13 cellular contexts compared by ENCODE assay signal in genomic region chr1:154952664-154953063, GRCh38. TPM values are rescaled to one million over a fixed set of nuclear protein-coding genes. Genes with fewer than 3 reads are reported as not detected.
DNase-seq lines count a peak whose midpoint lies in the region; ATAC-seq and TF ChIP-seq lines count a peak whose summit lies in the region.
"Had no signal": no experiment of that assay in that cellular context is flagged by ENCODE, and none has a peak within 500 bp of the region (broad histone marks: within the 10 kb centered on the region; RNA-seq: fewer than 3 reads in every experiment).

No MANE protein-coding gene starts in this region.

- H2BK15ac ChIP-seq in H9 (ENCODE audit: low read depth, low read length), result no peak overlapping the region

- H2BK12ac ChIP-seq in H9 (ENCODE audit: insufficient read length, low read depth, low read length), result no peak overlapping the region

- H2AK5ac ChIP-seq in H9 (ENCODE audit: insufficient read length, low read length), result no peak overlapping the region

- no peak overlapping the region for H4K8ac ChIP-seq in H9 (replicated peaks; ENCODE audit: insufficient read length, low read depth, low read length)

- H3K23ac ChIP-seq in H9 (ENCODE audit: insufficient read length, low read depth, low read length), result no peak overlapping the region

- H3K9me3 Mint-ChIP-seq in H9 (no peaks in the 10 kb centered on the region), T-cell (no peaks in the 10 kb centered on the region), progenitor cell of endocrine pancreas (ENCODE audit: low read depth) (no peaks in the 10 kb centered on the region), osteocyte (ENCODE audit: unreplicated experiment) (no peaks in the 10 kb centered on the region)
- H3K9me3 Mint-ChIP-seq in dendritic cell treated with granulocyte-macrophage colony-stimulating factor and Interleukin-4, amounts not matched to agents 40 ng/mL and 50 ng/mL, for 4 days, result no peaks in the 10 kb centered on the region

- no peak overlapping the region for H2AFZ ChIP-seq in H9 (ENCODE audit: low read length)

- POLR2A ChIA-PET in T-cell (lab: Charles Lee), result interaction anchor here (0.5 to 1.6 kb wide), 4 partner anchors 9 to 1781 kb away, joined by 3 to 6 read pairs (median 4); partner anchors contain the start of gene CKS1B (in 1 of the 2)

- no peak overlapping the region for H3K27ac ChIP-seq in H9 (ENCODE audit: insufficient read length, low read depth, low read length)
- H3K27ac ChIP-seq: suprapubic skin had no signal

- peaks cover 2 to 10% (median 9%) of the 10 kb centered on the region in 3 experiments; a peak in 6 of 7 replicates for H3K36me3 Mint-ChIP-seq in H9 (ENCODE audit: insufficient read depth in 1 of 3, low read depth in 3 of 3)
- H3K36me3 Mint-ChIP-seq in T-cell, result peaks cover 28% of the 10 kb centered on the region
- peaks cover 61% of the 10 kb centered on the region for H3K36me3 Mint-ChIP-seq in dendritic cell treated with granulocyte-macrophage colony-stimulating factor and Interleukin-4, amounts not matched to agents 40 ng/mL and 50 ng/mL, for 4 days (ENCODE audit: low read depth)
- peaks cover 5% of the 10 kb centered on the region for H3K36me3 Mint-ChIP-seq in progenitor cell of endocrine pancreas (ENCODE audit: insufficient read depth)
- peaks cover 14% of the 10 kb centered on the region for H3K36me3 Mint-ChIP-seq in osteocyte (ENCODE audit: unreplicated experiment)

- no peaks in the 10 kb centered on the region for H3K79me2 ChIP-seq in H9 (ENCODE audit: insufficient read depth, low read length)

- H4K91ac ChIP-seq in H9 (ENCODE audit: insufficient read length, low read depth, low read length), result no peak overlapping the region

- no peak overlapping the region for H2BK120ac ChIP-seq in H9 (ENCODE audit: low read depth, low read length, poor library complexity, severe bottlenecking)

- no peak overlapping the region for H3K18ac ChIP-seq in H9 (ENCODE audit: insufficient read length, low read depth, low read length)

- no peak overlapping the region for H3K9ac ChIP-seq in H9 (ENCODE audit: extremely low read depth, insufficient read length, low read length)

- H2BK5ac ChIP-seq in H9 (ENCODE audit: insufficient read length, low read length), result no peak overlapping the region

- H3K4me1 ChIP-seq in H9 (ENCODE audit: insufficient read depth, low read length), result peaks cover 4% of the 10 kb centered on the region; the same call in 1 of the 2 replicates

- no peaks in the 10 kb centered on the region for H3K27me3 ChIP-seq in H9 (ENCODE audit: insufficient read depth, low read length)
- H3K27me3 ChIP-seq: sigmoid colon, suprapubic skin had no signal

- H3K79me1 ChIP-seq in H9 (ENCODE audit: insufficient read depth, low read depth, low read length, poor library complexity, severe bottlenecking), result no peaks in the 10 kb centered on the region

- CTCF ChIA-PET in T-cell (lab: Charles Lee), result interaction anchor here (0.6 to 1.6 kb wide), 5 partner anchors 15 to 65 kb away, joined by 3 to 6 read pairs (median 4); partner anchors contain the start of genes FLAD1 (in 1 of the 2) and PMVK (in 1 of the 2)

- DNase-seq in H9 (no peak), T-cell (no peak), progenitor cell of endocrine pancreas (ENCODE audit: low spot score, unreplicated experiment) (no peak), osteocyte (ENCODE audit: extremely low spot score, unreplicated experiment) (no peak), Kasumi-1 (lab: John Stamatoyannopoulos, UW) (no peak)
- no peak for DNase-seq in stimulated activated CD4-positive, alpha-beta T cell treated with anti-CD3 and anti-CD28 coated beads, Interleukin-4, amount 100 ng/mL, for 1 hour
- DNase-seq: amygdala, COR-L47, NCI-H1048, sigmoid colon, SW 1271 had no signal

- H4K5ac ChIP-seq in H9 (ENCODE audit: insufficient read length, low read depth, low read length), result no peak overlapping the region

- H3K4ac ChIP-seq in H9 (ENCODE audit: low read depth, low read length), result no peak overlapping the region

- no peaks in the 10 kb centered on the region for H4K20me1 ChIP-seq in H9 (ENCODE audit: control insufficient read depth, insufficient read depth, insufficient read length)

- no peaks in the 10 kb centered on the region for H3K9me3 ChIP-seq in H9 (ENCODE audit: control insufficient read depth, low read depth, low read length)
- H3K9me3 ChIP-seq: sigmoid colon, suprapubic skin had no signal

- intact Hi-C loops in dendritic cell treated with granulocyte-macrophage colony-stimulating factor and Interleukin-4, amounts not matched to agents 40 ng/mL and 50 ng/mL, for 4 days (cut with micrococcal nuclease), result no loop called here

- H3K4me1 Mint-ChIP-seq in H9 (peaks cover 44 to 48% of the 10 kb centered on the region in 2 experiments), T-cell (peaks cover 71 to 82% (median 72%) of the 10 kb centered on the region in 3 donors), progenitor cell of endocrine pancreas (ENCODE audit: low read depth) (peaks cover 35% of the 10 kb centered on the region), osteocyte (ENCODE audit: unreplicated experiment) (peaks cover 44% of the 10 kb centered on the region)
- peaks cover 63% of the 10 kb centered on the region for H3K4me1 Mint-ChIP-seq in dendritic cell treated with granulocyte-macrophage colony-stimulating factor and Interleukin-4, amounts not matched to agents 40 ng/mL and 50 ng/mL, for 4 days (ENCODE audit: low read depth)

- no CpG with 5 or more reads among the region's 6 CpGs for WGBS in H9 (ENCODE audit: extremely low coverage, insufficient read length, low lambda C conversion rate)

- no peak for ATAC-seq in T-cell (replicated peaks in 1 of 4)

- no peaks in the 10 kb centered on the region for H3K27me3 Mint-ChIP-seq in H9 (ENCODE audit: low read depth)
- no peaks in the 10 kb centered on the region for H3K27me3 Mint-ChIP-seq in T-cell
- no peaks in the 10 kb centered on the region for H3K27me3 Mint-ChIP-seq in dendritic cell treated with granulocyte-macrophage colony-stimulating factor and Interleukin-4, amounts not matched to agents 40 ng/mL and 50 ng/mL, for 4 days
- H3K27me3 Mint-ChIP-seq in progenitor cell of endocrine pancreas, result no peaks in the 10 kb centered on the region
- no peaks in the 10 kb centered on the region for H3K27me3 Mint-ChIP-seq in osteocyte (ENCODE audit: unreplicated experiment)

- H3K56ac ChIP-seq in H9 (ENCODE audit: insufficient read length, low read depth, low read length), result no peak overlapping the region

- H3K27ac Mint-ChIP-seq in H9 (peak overlapping the region in 2 of 3 experiments; percentile 7 to 59; a peak in 1 of 7 replicates), T-cell (peak overlapping the region; percentile 100), progenitor cell of endocrine pancreas (peak overlapping the region; percentile 78), osteocyte (ENCODE audit: unreplicated experiment) (no peak overlapping the region)
- H3K27ac Mint-ChIP-seq in dendritic cell treated with granulocyte-macrophage colony-stimulating factor and Interleukin-4, amounts not matched to agents 40 ng/mL and 50 ng/mL, for 4 days, result peak overlapping the region; percentile 72

- TF ChIP-seq CTCF in H9 (conservative IDR thresholded peaks at IDR 0.05), result no peak
- TF ChIP-seq CTCF in progenitor cell of endocrine pancreas (IDR thresholded peaks at IDR 0.05; ENCODE audit: unreplicated experiment), result no peak
- no peak for TF ChIP-seq CTCF in osteocyte (IDR thresholded peaks at IDR 0.05)

- H3K4me3 Mint-ChIP-seq in H9 (no peak overlapping the region), T-cell (peak overlapping the region; percentile 95 to 100 (median 97)), progenitor cell of endocrine pancreas (ENCODE audit: low read depth) (no peak overlapping the region), osteocyte (ENCODE audit: unreplicated experiment) (no peak overlapping the region)
- no peak overlapping the region for H3K4me3 Mint-ChIP-seq in dendritic cell treated with granulocyte-macrophage colony-stimulating factor and Interleukin-4, amounts not matched to agents 40 ng/mL and 50 ng/mL, for 4 days

- H3T11ph ChIP-seq in H9 (ENCODE audit: low read length), result no peak overlapping the region

- H3K14ac ChIP-seq in H9 (ENCODE audit: insufficient read depth, low read length), result no peak overlapping the region

- H3K4me2 ChIP-seq in H9 (ENCODE audit: insufficient read depth, insufficient read length, low read length), result no peak overlapping the region

- peaks cover 16% of the 10 kb centered on the region for H3K23me2 ChIP-seq in H9 (ENCODE audit: insufficient read length, low read depth, low read length, poor library complexity, severe bottlenecking)

- no peak overlapping the region for H2BK20ac ChIP-seq in H9 (ENCODE audit: low read depth, low read length, poor library complexity, severe bottlenecking)

RNA-seq across cellular contexts. Expression of gene PBXIP1, which starts 3.2 kb away (rescaled TPM):
- total RNA-seq in H9 (2021) (21.6 and 22.5 TPM in 2 replicates), T-cell (100 to 1,000 TPM; 299 to 450 (median 328) TPM), progenitor cell of endocrine pancreas (69.1 and 69.5 TPM in 2 replicates), osteocyte (90.1 and 92.6 TPM in 2 replicates)

RNA-seq across cellular contexts. Expression of gene PYGO2, which starts 8.9 kb away (rescaled TPM):
- 38.7 and 39.5 TPM in 2 replicates for total RNA-seq in H9 (2021)
- total RNA-seq in T-cell, result 10 to 100 TPM; 36.0 to 70.8 (median 68.5) TPM
- 49.1 and 52.7 TPM in 2 replicates for total RNA-seq in progenitor cell of endocrine pancreas
- total RNA-seq in osteocyte, result 29.2 and 30.4 TPM in 2 replicates

RNA-seq across cellular contexts. Expression of gene PMVK, which starts 16.1 kb away (rescaled TPM):
- total RNA-seq in H9 (2021) (26.3 and 30.2 TPM in 2 replicates), T-cell (10 to 100 TPM; 12.6 to 24.9 (median 22.4) TPM), progenitor cell of endocrine pancreas (26.3 and 26.9 TPM in 2 replicates), osteocyte (29.5 and 34.5 TPM in 2 replicates)

RNA-seq across cellular contexts. Expression of gene SHC1, which starts 17.9 kb away (rescaled TPM):
- 168 and 173 TPM in 2 replicates for total RNA-seq in H9 (2021)
- 10 to 100 TPM; 61.3 to 88.2 (median 76.8) TPM for total RNA-seq in T-cell
- 43.3 and 54.7 TPM in 2 replicates for total RNA-seq in progenitor cell of endocrine pancreas
- 219 and 239 TPM in 2 replicates for total RNA-seq in osteocyte

RNA-seq across cellular contexts. Expression of gene CKS1B, which starts 21.8 kb away (rescaled TPM):
- total RNA-seq in H9 (2021) (279 and 283 TPM in 2 replicates), T-cell (10 to 100 TPM in 4 of 5 donors, 1 to 10 TPM in 1; 7.9 to 11.8 (median 10.3) TPM), progenitor cell of endocrine pancreas (78.7 and 85.8 TPM in 2 replicates), osteocyte (38.5 and 39.6 TPM in 2 replicates)

Comparison
In these comparisons a context has a peak if more than half of its experiments do, and no peak if none do; other contexts are left out.
1. H3K4me3 Mint-ChIP-seq: peak in T-cell (3 of 3); none in H9 (0 of 2), dendritic cell treated with granulocyte-macrophage colony-stimulating factor and Interleukin-4, amounts not matched to agents 40 ng/mL and 50 ng/mL, for 4 days (single experiment), progenitor cell of endocrine pancreas (single experiment) and osteocyte (single experiment).